ENCODE assay signal across 17 cellular contexts in genomic region chr4:31548823-31549222, GRCh38.
"Had no signal": no experiment of that assay in that cellular context is flagged by ENCODE, and none has a peak within 500 bp of the region (broad histone marks: within the 10 kb centered on the region; RNA-seq: fewer than 3 reads in every experiment).

No MANE protein-coding gene starts in this region.

- H3K9me3 Mint-ChIP-seq: activated B cell treated with CpG ODN at 0.5 μM for 24 hours had no signal

- H3K27me3 Mint-ChIP-seq: activated B cell treated with CpG ODN at 0.5 μM for 24 hours; activated CD8-positive, alpha-beta T cell treated with anti-CD3 and anti-CD28 coated beads for 36 hours; naive thymus-derived CD8-positive, alpha-beta T cell had no signal

- H3K36me3 Mint-ChIP-seq: activated naive CD4-positive, alpha-beta T cell treated with anti-CD3 and anti-CD28 coated beads, Interleukin-2, amount 50 U/mL, for 72 hours; naive thymus-derived CD8-positive, alpha-beta T cell had no signal

- H3K4me1 Mint-ChIP-seq: activated B cell treated with CpG ODN at 0.5 μM for 24 hours; naive thymus-derived CD8-positive, alpha-beta T cell had no signal

- H3K4me3 Mint-ChIP-seq: activated B cell treated with CpG ODN at 0.5 μM for 24 hours; activated CD8-positive, alpha-beta T cell treated with anti-CD3 and anti-CD28 coated beads for 36 hours; naive thymus-derived CD8-positive, alpha-beta T cell had no signal

- DNase-seq: activated B cell treated with CpG ODN at 0.5 μM for 24 hours; activated CD4-positive, alpha-beta T cell treated with anti-CD3 and anti-CD28 coated beads for 48 hours; activated CD8-positive, alpha-beta memory T cell treated with anti-CD3 and anti-CD28 coated beads, Interleukin-2, amount 50 U/mL, for 4 hours; activated CD8-positive, alpha-beta T cell treated with anti-CD3 and anti-CD28 coated beads for 36 hours; activated gamma-delta T cell; activated T-cell treated with anti-CD3 and anti-CD28 coated beads, Interleukin-2, amount 50 U/mL, for 48 hours; cerebellar nuclear complex; effector CD8-positive, alpha-beta T cell; left ventricle myocardium inferior; mesenchymal stem cell; naive thymus-derived CD8-positive, alpha-beta T cell; small intestine; stimulated activated CD4-positive, alpha-beta T cell treated with anti-CD3 and anti-CD28 coated beads, Interleukin-4, amount 100 ng/mL, for 24 hours; stimulated activated naive CD4-positive, alpha-beta T cell; T-helper 2 cell had no signal

- H3K27ac Mint-ChIP-seq: activated B cell treated with CpG ODN at 0.5 μM for 24 hours; activated CD8-positive, alpha-beta T cell treated with anti-CD3 and anti-CD28 coated beads for 36 hours; activated naive CD4-positive, alpha-beta T cell treated with anti-CD3 and anti-CD28 coated beads, Interleukin-2, amount 50 U/mL, for 72 hours; naive thymus-derived CD8-positive, alpha-beta T cell had no signal

- ATAC-seq: activated CD8-positive, alpha-beta T cell treated with anti-CD3 and anti-CD28 coated beads for 36 hours; activated naive CD4-positive, alpha-beta T cell treated with anti-CD3 and anti-CD28 coated beads, Interleukin-2, amount 50 U/mL, for 72 hours; gastroesophageal sphincter; naive thymus-derived CD8-positive, alpha-beta T cell had no signal
